8 cellular contexts compared by ENCODE assay signal in the genomic region with DNA sequence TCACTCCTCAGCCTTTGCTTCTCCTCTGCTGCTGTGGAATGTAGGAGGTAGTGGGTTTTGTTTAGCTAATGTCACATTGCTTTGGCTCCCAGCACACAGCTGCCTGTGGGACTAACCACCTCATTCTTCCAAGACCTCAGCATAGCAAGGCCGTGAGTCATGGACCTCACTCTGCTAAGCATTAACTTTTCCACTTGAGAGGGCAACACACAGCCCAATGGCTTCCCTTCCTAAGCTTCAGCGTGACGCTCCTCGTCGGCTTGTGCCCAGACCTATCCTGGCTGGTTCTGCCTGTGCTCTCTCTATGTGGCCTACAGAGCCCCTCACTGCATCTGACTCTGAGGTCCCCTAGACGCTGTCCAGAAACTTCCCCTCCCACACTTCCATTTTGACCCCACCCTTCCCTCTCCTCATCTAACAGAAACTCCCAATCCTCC. TPM values are rescaled to one million over a fixed set of nuclear protein-coding genes. Genes with fewer than 3 reads are reported as not detected.
A peak's percentile ranks its signal among the peaks of the same experiment; 100 is the strongest.
DNase-seq lines count a peak whose midpoint lies in the region; ATAC-seq and TF ChIP-seq lines count a peak whose summit lies in the region.

No MANE protein-coding gene starts in this region.

- peak overlapping the region; percentile 93 for H3K27ac ChIP-seq in PC-3 (ENCODE audit: low read length)
- H3K27ac ChIP-seq in osteoblast (ENCODE audit: low read depth, low read length), result peak overlapping the region; percentile 94

- H3K27me3 ChIP-seq in Caco-2 (replicated peaks; ENCODE audit: control insufficient read depth, insufficient read depth, low read length) (no peaks in the 10 kb centered on the region), PC-3 (ENCODE audit: low read length) (no peaks in the 10 kb centered on the region), osteoblast (ENCODE audit: insufficient read depth, low read length) (no peaks in the 10 kb centered on the region)

- intact Hi-C loops in Caco-2 (cut with micrococcal nuclease; ENCODE audit: unreplicated experiment) (loop anchor here (1.0 to 2.0 kb wide), 4 partner anchors 14 to 40 kb away; a partner anchor contains a TSS), PC-3 (cut with micrococcal nuclease) (loop anchor here (2.0 kb wide), 1 partner anchor 22 kb away; no protein-coding TSS in a partner anchor)

- H3K27me3 Mint-ChIP-seq in Caco-2 (ENCODE audit: insufficient read depth, unreplicated experiment), result no peaks in the 10 kb centered on the region

- peak overlapping the region; percentile 98 for H3K27ac Mint-ChIP-seq in Caco-2 (ENCODE audit: unreplicated experiment)

- H3K4me1 ChIP-seq in Caco-2, result peaks cover 65% of the 10 kb centered on the region
- H3K4me1 ChIP-seq in PC-3 (ENCODE audit: insufficient read depth, low read length), result peaks cover 47% of the 10 kb centered on the region
- peaks cover 62% of the 10 kb centered on the region for H3K4me1 ChIP-seq in osteoblast (ENCODE audit: insufficient read depth, low read length)

- peak overlapping the region; percentile 50 for H3K9ac ChIP-seq in PC-3 (ENCODE audit: low read length)

- peaks cover 51% of the 10 kb centered on the region for H3K4me1 Mint-ChIP-seq in Caco-2 (ENCODE audit: low read depth, unreplicated experiment)

- no TSS peak for BruUV-seq in Caco-2 (replicated peaks; lab: Mats Ljungman, UMichigan)
- BruUV-seq in PC-3 (replicated peaks; lab: Mats Ljungman, UMichigan), result no TSS peak

- peaks cover 10% of the 10 kb centered on the region for H3F3A ChIP-seq in PC-3 (ENCODE audit: low read length, unreplicated experiment)

- H3K9me2 ChIP-seq in PC-3 (replicated peaks; ENCODE audit: low read length), result no peaks in the 10 kb centered on the region

- H3K36me3 Mint-ChIP-seq in Caco-2 (ENCODE audit: insufficient read depth, unreplicated experiment), result peaks cover 87% of the 10 kb centered on the region

- no peaks in the 10 kb centered on the region for H4K20me1 ChIP-seq in PC-3 (ENCODE audit: low read length)
- no peaks in the 10 kb centered on the region for H4K20me1 ChIP-seq in osteoblast (ENCODE audit: insufficient read depth, low read length)

- H3K4me3 Mint-ChIP-seq in Caco-2 (ENCODE audit: unreplicated experiment), result peak overlapping the region; percentile 69

- ATAC-seq in PC-3 (peak; percentile 76), HG03135 (IDR thresholded peaks at IDR 0.05; ENCODE audit: unreplicated experiment) (no peak)

- no peak for TF ChIP-seq CTCF in Caco-2 (IDR thresholded peaks at IDR 0.05; ENCODE audit: insufficient read depth in 1 of 2, low read depth in 1 of 2, low read length in 1 of 2, severe bottlenecking in 1 of 2, unreplicated experiment in 1 of 2)
- TF ChIP-seq CTCF in PC-3 (conservative IDR thresholded peaks at IDR 0.05; ENCODE audit: low read depth, low read length), result no peak
- no peak for TF ChIP-seq CTCF in osteoblast (IDR thresholded peaks at IDR 0.05; ENCODE audit: extremely low read depth, low read depth, low read length)

- H3K9me3 Mint-ChIP-seq in Caco-2 (ENCODE audit: unreplicated experiment), result no peaks in the 10 kb centered on the region

- H3K9me3 ChIP-seq in Caco-2 (no peaks in the 10 kb centered on the region), PC-3 (ENCODE audit: low read length) (no peaks in the 10 kb centered on the region), osteoblast (ENCODE audit: low read depth, low read length) (no peaks in the 10 kb centered on the region)

- H3K79me2 ChIP-seq in PC-3 (ENCODE audit: low read length) (peaks cover 85% of the 10 kb centered on the region), osteoblast (ENCODE audit: insufficient read depth, low read length) (peaks cover 79% of the 10 kb centered on the region)

- H3K36me3 ChIP-seq in Caco-2 (ENCODE audit: control insufficient read depth, insufficient read depth, low read length) (peaks cover 3% of the 10 kb centered on the region; the same call in 1 of the 2 replicates), PC-3 (ENCODE audit: low read depth, low read length) (peaks cover 51% of the 10 kb centered on the region), osteoblast (ENCODE audit: insufficient read depth, low read length) (peaks cover 49% of the 10 kb centered on the region)

- no peak overlapping the region for H2AFZ ChIP-seq in PC-3 (ENCODE audit: low read length)
- no peak overlapping the region for H2AFZ ChIP-seq in osteoblast (ENCODE audit: low read length)

- POLR2A ChIA-PET in Caco-2 (lab: Charles Lee) (interaction anchor here (0.5 to 4.0 kb wide), 9 partner anchors 12 to 35 kb away, joined by 4 to 48 read pairs (median 9); a partner anchor contains a TSS), PC-3 (lab: Charles Lee; ENCODE audit: unreplicated experiment) (interaction anchor here (0.6 to 1.7 kb wide), 4 partner anchors 12 to 23 kb away, joined by 4 to 10 read pairs (median 8); a partner anchor contains a TSS)

- peak; percentile 90 to 96 for DNase-seq in Caco-2
- DNase-seq in PC-3, result peak; percentile 96
- DNase-seq in fibroblast of gingiva (ENCODE audit: low read depth), result peak; percentile 100
- peak; percentile 91 for DNase-seq in osteoblast (ENCODE audit: insufficient read length, low spot score, missing footprints)
- no peak for DNase-seq in nucleus accumbens (lab: John Stamatoyannopoulos, UW)
- no peak for DNase-seq in stimulated activated CD4-positive, alpha-beta T cell treated with anti-CD3 and anti-CD28 coated beads, Interleukin-4, amount 100 ng/mL, for 1 hour
- no peak for DNase-seq in NCI-H1417 treated with DMSO at 0.1 percent for 48 hours (lab: John Stamatoyannopoulos, UW)

- CTCF ChIA-PET in Caco-2 (lab: Charles Lee) (interaction anchor here (0.6 to 1.9 kb wide), 10 partner anchors 12 to 54 kb away, joined by 3 to 10 read pairs (median 3); a partner anchor contains a TSS), PC-3 (lab: Charles Lee) (interaction anchor here (1.0 kb wide), 1 partner anchor 24 kb away, joined by 4 read pairs; a partner anchor contains a TSS)

- peak overlapping the region; percentile 67 for H3K4me2 ChIP-seq in PC-3 (ENCODE audit: low read length)
- peak overlapping the region; percentile 28 for H3K4me2 ChIP-seq in osteoblast (ENCODE audit: insufficient read depth, low read length)

- no peak overlapping the region for H3K4me3 ChIP-seq in Caco-2 (ENCODE audit: low read depth, low read length)
- peak overlapping the region; percentile 38; the same call in 1 of the 2 replicates for H3K4me3 ChIP-seq in PC-3 (ENCODE audit: low read length)
- no peak overlapping the region for H3K4me3 ChIP-seq in osteoblast (ENCODE audit: insufficient read depth, low read length)

RNA-seq across cellular contexts. Expression of a gene that starts 23.3 kb away (rescaled TPM):
- total RNA-seq in Caco-2 (2022) (148 and 176 TPM in 2 replicates), PC-3 (2014; rRNA removed) (174 and 189 TPM in 2 replicates), osteoblast (352 and 379 TPM in 2 replicates)

RNA-seq across cellular contexts. Expression of a gene that starts 37.6 kb away (rescaled TPM):
- total RNA-seq in Caco-2 (2022) (64.5 and 65.3 TPM in 2 replicates), PC-3 (2014; rRNA removed) (62.6 and 63.6 TPM in 2 replicates), osteoblast (4.7 TPM in 2 replicates)

Comparison
In these comparisons a context has a peak if more than half of its experiments do, and no peak if none do; other contexts are left out.
1. DNase-seq: peak in Caco-2 (2 of 2), PC-3 (single experiment), fibroblast of gingiva (single experiment) and osteoblast (single experiment); none in nucleus accumbens (0 of 56), stimulated activated CD4-positive, alpha-beta T cell treated with anti-CD3 and anti-CD28 coated beads, Interleukin-4, amount 100 ng/mL, for 1 hour (single experiment) and NCI-H1417 treated with DMSO at 0.1 percent for 48 hours (single experiment).
2. RNA of a gene that starts 37.6 kb away (total RNA-seq): 64.5 to 65.3 TPM in Caco-2 and 62.6 to 63.6 TPM in PC-3; 4.7 TPM in osteoblast; every median in the first group is over 10 times any median in the second.